39 cellular contexts compared by ENCODE assay signal in the genomic region with DNA sequence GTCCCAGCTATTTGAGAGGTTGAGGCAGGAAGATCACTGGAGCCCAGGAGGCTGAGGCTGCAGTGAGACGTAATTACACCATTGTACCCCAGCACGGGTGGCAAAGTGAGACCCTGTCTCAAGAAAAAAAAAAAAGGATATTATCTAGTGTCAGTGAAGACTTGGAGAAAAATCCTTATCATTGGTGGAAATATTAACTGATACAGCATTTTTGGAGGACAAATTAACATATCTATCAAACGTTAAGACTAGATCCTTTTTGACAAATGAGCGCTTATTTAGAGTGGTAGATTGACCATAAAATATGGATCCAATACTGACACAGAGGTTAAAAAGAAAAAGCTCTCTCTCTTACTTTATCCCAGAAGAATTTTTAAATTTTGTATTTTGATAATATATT.
"Had no signal": no experiment of that assay in that cellular context is flagged by ENCODE, and none has a peak within 500 bp of the region (broad histone marks: within the 10 kb centered on the region; RNA-seq: fewer than 3 reads in every experiment).

No MANE protein-coding gene starts in this region.

- H3K27me3 ChIP-seq: adrenal gland, ascending aorta, body of pancreas, brain microvascular endothelial cell, breast epithelium, cardiac muscle cell had no signal

- H3K4me1 Mint-ChIP-seq: activated naive CD4-positive, alpha-beta T cell treated with anti-CD3 and anti-CD28 coated beads, Interleukin-2, amount 10 ng/mL, durations not matched to agents 7 days and 5 days; activated naive CD4-positive, alpha-beta T cell treated with anti-CD3 and anti-CD28 coated beads, Interleukin-2, amount 50 U/mL, for 24 hours; activated naive CD8-positive, alpha-beta T cell treated with anti-CD3 and anti-CD28 coated beads for 36 hours; activated naive CD8-positive, alpha-beta T cell treated with anti-CD3 and anti-CD28 coated beads, Interleukin-2, amount 10 ng/mL, durations not matched to agents 7 days and 5 days; activated naive CD8-positive, alpha-beta T cell treated with anti-CD3 and anti-CD28 coated beads, Interleukin-2, amount 50 U/mL, for 24 hours; activated T-helper 17 cell treated with anti-CD3 and anti-CD28 coated beads, Interleukin-2, amount 50 U/mL, for 72 hours; brain; central memory CD8-positive, alpha-beta T cell had no signal

- DNase-seq: activated effector memory CD4-positive, alpha-beta T cell treated with anti-CD3 and anti-CD28 coated beads, Interleukin-2, amount 50 U/mL, for 16 hours; activated effector memory CD4-positive, alpha-beta T cell treated with Interleukin-2 at 50 U/mL for 16 hours; activated gamma-delta T cell; activated gamma-delta T cell treated with Interleukin-2 at 50 U/mL for 16 hours; activated naive CD4-positive, alpha-beta T cell; activated naive CD4-positive, alpha-beta T cell treated with anti-CD3 and anti-CD28 coated beads for 36 hours; activated naive CD4-positive, alpha-beta T cell treated with anti-CD3 and anti-CD28 coated beads, Interleukin-2, amount 10 ng/mL, durations not matched to agents 7 days and 5 days; activated naive CD4-positive, alpha-beta T cell treated with anti-CD3 and anti-CD28 coated beads, Interleukin-2, amount 50 U/mL, for 16 hours; activated naive CD4-positive, alpha-beta T cell treated with Interleukin-2 at 50 U/mL for 16 hours; activated naive CD8-positive, alpha-beta T cell treated with anti-CD3 and anti-CD28 coated beads for 36 hours; activated naive CD8-positive, alpha-beta T cell treated with anti-CD3 and anti-CD28 coated beads, Interleukin-2, amount 10 ng/mL, durations not matched to agents 7 days and 5 days; activated naive CD8-positive, alpha-beta T cell treated with anti-CD3 and anti-CD28 coated beads, Interleukin-2, amount 50 U/mL, for 24 hours; activated T-cell treated with anti-CD3 and anti-CD28 coated beads, Interleukin-2, amount 50 U/mL, for 1 hour; activated T-cell treated with anti-CD3 and anti-CD28 coated beads, Interleukin-2, amount 50 U/mL, for 24 hours; activated T-cell treated with anti-CD3 and anti-CD28 coated beads, Interleukin-2, amount 50 U/mL, for 4 hours; activated T-cell treated with anti-CD3 and anti-CD28 coated beads, Interleukin-2, amount 50 U/mL, for 48 hours; adrenal gland; amniotic stem cell; amygdala; anterior cingulate cortex; aorta; body of pancreas; brain microvascular endothelial cell; caudate nucleus; central memory CD4-positive, alpha-beta T cell; cerebellar nuclear complex had no signal

- H3K27ac Mint-ChIP-seq: activated naive CD4-positive, alpha-beta T cell treated with anti-CD3 and anti-CD28 coated beads for 36 hours; activated naive CD4-positive, alpha-beta T cell treated with anti-CD3 and anti-CD28 coated beads, Interleukin-2, amount 10 ng/mL, durations not matched to agents 7 days and 5 days; activated naive CD4-positive, alpha-beta T cell treated with anti-CD3 and anti-CD28 coated beads, Interleukin-2, amount 50 U/mL, for 24 hours; activated naive CD4-positive, alpha-beta T cell treated with anti-CD3 and anti-CD28 coated beads, Interleukin-2, amount 50 U/mL, for 72 hours; activated naive CD8-positive, alpha-beta T cell; activated naive CD8-positive, alpha-beta T cell treated with anti-CD3 and anti-CD28 coated beads for 36 hours; activated naive CD8-positive, alpha-beta T cell treated with anti-CD3 and anti-CD28 coated beads, Interleukin-2, amount 10 ng/mL, durations not matched to agents 7 days and 5 days; activated naive CD8-positive, alpha-beta T cell treated with anti-CD3 and anti-CD28 coated beads, Interleukin-2, amount 50 U/mL, for 24 hours; activated T-cell treated with anti-CD3 and anti-CD28 coated beads, Interleukin-2, amount 50 U/mL, for 24 hours; activated T-helper 1 cell treated with anti-CD3 and anti-CD28 coated beads, Interleukin-12 subunit alpha, Interleukin-12 subunit beta, Interleukin-2, Interleukin-4 antibody, amounts not matched to agents 30 ng/mL and 10 ng/mL and 1 ng/mL, durations not matched to agents 14 hours and 24 hours and 36 hours; activated T-helper 17 cell treated with anti-CD3 and anti-CD28 coated beads, Interleukin-2, amount 50 U/mL, for 72 hours; activated T-helper 2 cell treated with anti-CD3 and anti-CD28 coated beads, Interferon-gamma antibody, Interleukin-2, Interleukin-4, amounts not matched to agents 10 μg/mL and 5 μg/mL and 100 μg/mL, durations not matched to agents 14 hours and 24 hours and 36 hours; brain had no signal

- H3K27ac ChIP-seq: adrenal gland, ascending aorta, body of pancreas, brain microvascular endothelial cell, breast epithelium, cardiac muscle cell had no signal

- FAIRE-seq: astrocyte, bronchial epithelial cell had no signal

- H3K4me3 ChIP-seq: adrenal gland, ascending aorta, body of pancreas, breast epithelium, cardiac muscle cell had no signal

- H3K9me3 ChIP-seq: adrenal gland, ascending aorta, body of pancreas, breast epithelium had no signal

- H3K36me3 Mint-ChIP-seq: activated naive CD4-positive, alpha-beta T cell treated with anti-CD3 and anti-CD28 coated beads, Interleukin-2, amount 10 ng/mL, durations not matched to agents 7 days and 5 days; activated naive CD4-positive, alpha-beta T cell treated with anti-CD3 and anti-CD28 coated beads, Interleukin-2, amount 50 U/mL, for 24 hours; activated naive CD4-positive, alpha-beta T cell treated with anti-CD3 and anti-CD28 coated beads, Interleukin-2, amount 50 U/mL, for 72 hours; activated naive CD8-positive, alpha-beta T cell; activated naive CD8-positive, alpha-beta T cell treated with anti-CD3 and anti-CD28 coated beads for 36 hours; activated naive CD8-positive, alpha-beta T cell treated with anti-CD3 and anti-CD28 coated beads, Interleukin-2, amount 10 ng/mL, durations not matched to agents 7 days and 5 days; brain had no signal

- H3K4me1 ChIP-seq: adrenal gland, ascending aorta, body of pancreas, breast epithelium had no signal

- H3K4me3 Mint-ChIP-seq: activated naive CD4-positive, alpha-beta T cell treated with anti-CD3 and anti-CD28 coated beads for 36 hours; activated naive CD4-positive, alpha-beta T cell treated with anti-CD3 and anti-CD28 coated beads, Interleukin-2, amount 10 ng/mL, durations not matched to agents 7 days and 5 days; activated naive CD4-positive, alpha-beta T cell treated with anti-CD3 and anti-CD28 coated beads, Interleukin-2, amount 50 U/mL, for 24 hours; activated naive CD8-positive, alpha-beta T cell; activated naive CD8-positive, alpha-beta T cell treated with anti-CD3 and anti-CD28 coated beads for 36 hours; activated naive CD8-positive, alpha-beta T cell treated with anti-CD3 and anti-CD28 coated beads, Interleukin-2, amount 10 ng/mL, durations not matched to agents 7 days and 5 days; activated naive CD8-positive, alpha-beta T cell treated with anti-CD3 and anti-CD28 coated beads, Interleukin-2, amount 50 U/mL, for 24 hours; activated T-cell treated with anti-CD3 and anti-CD28 coated beads, Interleukin-2, amount 50 U/mL, for 24 hours; activated T-cell treated with anti-CD3 and anti-CD28 coated beads, Interleukin-2, amount 50 U/mL, for 4 hours; activated T-helper 1 cell treated with anti-CD3 and anti-CD28 coated beads, Interleukin-12 subunit alpha, Interleukin-12 subunit beta, Interleukin-2, Interleukin-4 antibody, amounts not matched to agents 30 ng/mL and 10 ng/mL and 1 ng/mL, durations not matched to agents 14 hours and 24 hours and 36 hours; activated T-helper 17 cell treated with anti-CD3 and anti-CD28 coated beads, Interleukin-2, amount 50 U/mL, for 72 hours; brain; central memory CD8-positive, alpha-beta T cell had no signal

- H3K27me3 Mint-ChIP-seq: activated naive CD4-positive, alpha-beta T cell treated with anti-CD3 and anti-CD28 coated beads, Interleukin-2, amount 50 U/mL, for 24 hours; activated naive CD8-positive, alpha-beta T cell; activated naive CD8-positive, alpha-beta T cell treated with anti-CD3 and anti-CD28 coated beads for 36 hours; activated naive CD8-positive, alpha-beta T cell treated with anti-CD3 and anti-CD28 coated beads, Interleukin-2, amount 10 ng/mL, durations not matched to agents 7 days and 5 days; activated naive CD8-positive, alpha-beta T cell treated with anti-CD3 and anti-CD28 coated beads, Interleukin-2, amount 50 U/mL, for 24 hours; activated T-cell treated with anti-CD3 and anti-CD28 coated beads, Interleukin-2, amount 50 U/mL, for 24 hours; activated T-helper 17 cell treated with anti-CD3 and anti-CD28 coated beads, Interleukin-2, amount 50 U/mL, for 72 hours; central memory CD8-positive, alpha-beta T cell had no signal

- H3K36me3 ChIP-seq: adrenal gland, ascending aorta, brain microvascular endothelial cell, breast epithelium, cardiac muscle cell had no signal

- ATAC-seq: activated naive CD4-positive, alpha-beta T cell treated with anti-CD3 and anti-CD28 coated beads, Interleukin-2, amount 50 U/mL, for 72 hours; activated naive CD8-positive, alpha-beta T cell treated with anti-CD3 and anti-CD28 coated beads, Interleukin-2, amount 50 U/mL, for 24 hours; activated T-cell treated with anti-CD3 and anti-CD28 coated beads, Interleukin-2, amount 50 U/mL, for 4 hours; activated T-helper 17 cell treated with anti-CD3 and anti-CD28 coated beads, Interleukin-2, amount 50 U/mL, for 72 hours; body of pancreas had no signal

- H3K9me3 Mint-ChIP-seq: activated naive CD4-positive, alpha-beta T cell treated with anti-CD3 and anti-CD28 coated beads for 36 hours; activated naive CD4-positive, alpha-beta T cell treated with anti-CD3 and anti-CD28 coated beads, Interleukin-2, amount 10 ng/mL, durations not matched to agents 7 days and 5 days; activated naive CD4-positive, alpha-beta T cell treated with anti-CD3 and anti-CD28 coated beads, Interleukin-2, amount 50 U/mL, for 24 hours; activated naive CD4-positive, alpha-beta T cell treated with anti-CD3 and anti-CD28 coated beads, Interleukin-2, amount 50 U/mL, for 72 hours; activated naive CD8-positive, alpha-beta T cell treated with anti-CD3 and anti-CD28 coated beads for 36 hours; activated naive CD8-positive, alpha-beta T cell treated with anti-CD3 and anti-CD28 coated beads, Interleukin-2, amount 10 ng/mL, durations not matched to agents 7 days and 5 days; activated naive CD8-positive, alpha-beta T cell treated with anti-CD3 and anti-CD28 coated beads, Interleukin-2, amount 50 U/mL, for 24 hours; activated T-cell treated with anti-CD3 and anti-CD28 coated beads, Interleukin-2, amount 50 U/mL, for 24 hours; activated T-cell treated with anti-CD3 and anti-CD28 coated beads, Interleukin-2, amount 50 U/mL, for 4 hours; activated T-helper 1 cell treated with anti-CD3 and anti-CD28 coated beads, Interleukin-12 subunit alpha, Interleukin-12 subunit beta, Interleukin-2, Interleukin-4 antibody, amounts not matched to agents 30 ng/mL and 10 ng/mL and 1 ng/mL, durations not matched to agents 14 hours and 24 hours and 36 hours; activated T-helper 17 cell treated with anti-CD3 and anti-CD28 coated beads, Interleukin-2, amount 50 U/mL, for 72 hours; activated T-helper 2 cell treated with anti-CD3 and anti-CD28 coated beads, Interferon-gamma antibody, Interleukin-2, Interleukin-4, amounts not matched to agents 10 μg/mL and 5 μg/mL and 100 μg/mL, durations not matched to agents 14 hours and 24 hours and 36 hours; brain; central memory CD8-positive, alpha-beta T cell had no signal
